In the genomic region with DNA sequence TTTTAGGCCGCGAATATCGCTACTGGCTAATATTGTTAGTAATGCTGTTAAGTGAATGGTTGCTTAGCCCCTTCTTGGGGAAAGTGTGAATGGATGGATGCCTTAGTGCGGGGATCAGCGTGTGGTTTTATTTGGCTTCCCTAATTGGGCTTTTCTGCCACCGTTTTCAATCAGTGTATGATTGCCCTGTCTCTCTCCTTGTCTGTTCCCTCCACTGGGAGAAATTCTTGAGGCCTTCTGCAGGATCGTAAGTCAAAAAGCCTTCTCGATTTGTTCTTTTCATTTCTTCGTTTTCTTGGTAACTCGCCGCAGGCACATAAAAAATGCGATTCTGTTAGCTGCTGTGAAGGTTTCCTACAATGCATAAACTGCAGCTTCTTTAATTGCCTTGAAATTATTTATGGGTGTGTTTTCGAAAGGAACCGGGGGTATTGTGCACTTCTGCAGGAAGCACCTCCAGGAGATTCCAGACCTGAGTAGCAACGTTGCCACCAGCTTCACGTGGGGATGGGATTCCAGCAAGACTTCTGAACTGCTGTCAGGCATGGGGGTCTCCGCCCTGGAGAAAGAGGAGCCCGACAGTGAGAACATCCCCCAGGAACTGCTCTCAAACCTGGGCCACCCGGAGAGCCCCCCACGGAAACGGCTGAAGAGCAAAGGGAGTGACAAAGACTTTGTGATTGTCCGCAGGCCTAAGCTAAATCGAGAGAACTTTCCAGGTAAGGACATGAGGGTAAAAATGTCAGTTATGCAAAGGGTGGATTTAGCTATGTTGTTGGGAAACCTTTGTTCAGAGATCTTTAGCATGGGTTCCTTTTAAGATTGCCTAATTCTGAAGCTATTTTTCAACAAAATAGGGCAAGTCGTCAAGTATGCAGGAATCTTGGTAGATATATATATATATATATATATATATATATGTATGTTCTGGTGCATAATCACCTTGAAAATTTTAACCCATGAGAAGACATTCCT, we compare ENCODE assay signal across 8 cellular contexts. TPM values are rescaled to one million over a fixed set of nuclear protein-coding genes. Genes with fewer than 3 reads are reported as not detected.
DNase-seq lines count a peak whose midpoint lies in the region; ATAC-seq and TF ChIP-seq lines count a peak whose summit lies in the region.

No MANE protein-coding gene starts in this region.

- H3K4me1 ChIP-seq in CD8-positive, alpha-beta T cell (ENCODE audit: insufficient read depth, low read length): peaks cover 31% of the 10 kb centered on the region
- peaks cover 18 to 24% of the 10 kb centered on the region in 2 donors for H3K4me1 ChIP-seq in thyroid gland

- no peaks in the 10 kb centered on the region for H3K36me3 ChIP-seq in CD8-positive, alpha-beta T cell (ENCODE audit: insufficient read depth, low read length)
- peaks cover 0 to 3% of the 10 kb centered on the region in 2 donors for H3K36me3 ChIP-seq in thyroid gland

- peak overlapping the region; percentile 92 for H3K4me3 Mint-ChIP-seq in CD8-positive, alpha-beta T cell
- H3K4me3 Mint-ChIP-seq in MCF 10A (ENCODE audit: unreplicated experiment): peak overlapping the region; percentile 92

- intact Hi-C loops in CD8-positive, alpha-beta T cell (cut with DNase I, micrococcal nuclease): loop anchor here (1.0 to 10.0 kb wide), 8 partner anchors 90 to 1315 kb away; partner anchors contain the start of genes NUP155 (in 2 of the 2), DNAJC21 (in 1 of the 2), NIPBL (in 1 of the 2) and SPEF2 (in 1 of the 2)
- intact Hi-C loops in MCF 10A (cut with micrococcal nuclease) (loop anchor here (10.0 kb wide), 1 partner anchor 78 kb away; no protein-coding TSS in a partner anchor), thyroid gland (cut with DNase I) (loop anchor here (10.0 kb wide), 1 partner anchor 82 kb away; no protein-coding TSS in a partner anchor)

- no peak for ATAC-seq in CD8-positive, alpha-beta T cell
- ATAC-seq in GM19351 (IDR thresholded peaks at IDR 0.05; ENCODE audit: unreplicated experiment): peak; percentile 3
- ATAC-seq in left lobe of liver: peak; percentile 15
- no peak for ATAC-seq in HG02678 (IDR thresholded peaks at IDR 0.05; ENCODE audit: unreplicated experiment)

- TSS peak; percentile 60 for BruUV-seq in MCF 10A (replicated peaks; lab: Mats Ljungman, UMichigan)

- H3K27ac Mint-ChIP-seq in CD8-positive, alpha-beta T cell: peak overlapping the region; percentile 91
- H3K27ac Mint-ChIP-seq in MCF 10A (ENCODE audit: low read depth, unreplicated experiment): peak overlapping the region; percentile 91

- no peaks in the 10 kb centered on the region for H3K27me3 Mint-ChIP-seq in CD8-positive, alpha-beta T cell (ENCODE audit: low read depth)
- H3K27me3 Mint-ChIP-seq in MCF 10A (ENCODE audit: insufficient read depth, unreplicated experiment): no peaks in the 10 kb centered on the region

- CTCF ChIA-PET in CD8-positive, alpha-beta T cell (lab: Charles Lee): interaction anchor here (0.7 to 1.2 kb wide), 2 partner anchors 13 to 89 kb away, joined by 4 to 5 read pairs; partner anchors contain the start of gene NADK2
- CTCF ChIA-PET in MCF 10A (lab: Yijun Ruan, JAX): interaction anchor here (0.6 to 2.8 kb wide), 9 partner anchors 9 to 859 kb away, joined by 3 to 22 read pairs (median 3); no protein-coding TSS in a partner anchor

- no peak for TF ChIP-seq CTCF in CD8-positive, alpha-beta T cell (IDR thresholded peaks at IDR 0.05)
- no peak for TF ChIP-seq CTCF in MCF 10A (IDR thresholded peaks at IDR 0.05; ENCODE audit: unreplicated experiment)
- TF ChIP-seq CTCF in thyroid gland (IDR thresholded peaks at IDR 0.05): no peak

- POLR2A ChIA-PET in CD8-positive, alpha-beta T cell (lab: Charles Lee): interaction anchor here (0.5 to 4.1 kb wide), 10 partner anchors 10 to 1237 kb away, joined by 3 to 43 read pairs (median 3); partner anchors contain the start of genes BRIX1, DNAJC21, NADK2 and RAD1
- POLR2A ChIA-PET in MCF 10A (lab: Yijun Ruan, JAX): interaction anchor here (0.6 to 3.3 kb wide), 20 partner anchors 8 to 1544 kb away, joined by 3 to 19 read pairs (median 4); partner anchors contain the start of genes DNAJC21, NADK2 and RAD1

- peaks cover 69% of the 10 kb centered on the region for H3K4me1 Mint-ChIP-seq in CD8-positive, alpha-beta T cell (ENCODE audit: low read depth)
- peaks cover 44% of the 10 kb centered on the region for H3K4me1 Mint-ChIP-seq in MCF 10A (ENCODE audit: insufficient read depth, unreplicated experiment)

- H3K27ac ChIP-seq in CD8-positive, alpha-beta T cell (ENCODE audit: low read depth, low read length): peak overlapping the region; percentile 44
- H3K27ac ChIP-seq in thyroid gland: no peak overlapping the region

- DNase-seq in CD8-positive, alpha-beta T cell: no peak
- DNase-seq in NCI-H510A (lab: John Stamatoyannopoulos, UW) (peak; percentile 13), MCF 10A (ENCODE audit: unreplicated experiment) (peak; percentile 3), left lobe of liver (ENCODE audit: low spot score) (no peak), thyroid gland (no peak), NK-92 (lab: John Stamatoyannopoulos, UW; ENCODE audit: unreplicated experiment) (no peak)

- H3K9me3 ChIP-seq in CD8-positive, alpha-beta T cell (ENCODE audit: low read length): no peaks in the 10 kb centered on the region
- H3K9me3 ChIP-seq in thyroid gland: no peaks in the 10 kb centered on the region

- WGBS in thyroid gland, 2 donors: 4 to 7% methylated on average over 24 of the region's 24 CpGs

- peaks cover 51% of the 10 kb centered on the region for H3K36me3 Mint-ChIP-seq in CD8-positive, alpha-beta T cell
- peaks cover 35% of the 10 kb centered on the region for H3K36me3 Mint-ChIP-seq in MCF 10A (ENCODE audit: insufficient read depth, unreplicated experiment)

- no peak for TF ChIP-seq POLR2A in thyroid gland (IDR thresholded peaks at IDR 0.05)

- H3K27me3 ChIP-seq in CD8-positive, alpha-beta T cell (ENCODE audit: insufficient read depth, low read length): no peaks in the 10 kb centered on the region
- H3K27me3 ChIP-seq in thyroid gland: no peaks in the 10 kb centered on the region

- H3K9me3 Mint-ChIP-seq in CD8-positive, alpha-beta T cell: no peaks in the 10 kb centered on the region
- H3K9me3 Mint-ChIP-seq in MCF 10A (ENCODE audit: unreplicated experiment): no peaks in the 10 kb centered on the region

- peak overlapping the region; percentile 82 for H3K4me3 ChIP-seq in CD8-positive, alpha-beta T cell (ENCODE audit: low read depth, low read length)
- peak overlapping the region; percentile 36 to 92 (median 77) for H3K4me3 ChIP-seq in thyroid gland (replicated peaks in 1 of 3)

RNA-seq across cellular contexts. Expression of gene SKP2, which starts 0.7 kb away (rescaled TPM):
- 1 to 10 TPM; 5.5 to 6.1 TPM for total RNA-seq in CD8-positive, alpha-beta T cell
- total RNA-seq in MCF 10A (2022) (19.3 and 21.7 TPM in 2 replicates), left lobe of liver (28.9 TPM), thyroid gland (10 to 100 TPM in 1 of 4 donors, 1 to 10 TPM in 3; 4.8 to 10.3 (median 8.8) TPM)

RNA-seq across cellular contexts. Expression of gene LMBRD2, which starts 0.9 kb away (rescaled TPM):
- 1 to 10 TPM; 2.2 to 2.4 TPM for total RNA-seq in CD8-positive, alpha-beta T cell
- total RNA-seq in MCF 10A (2022) (7.9 and 9.6 TPM in 2 replicates), left lobe of liver (8.9 TPM), thyroid gland (10 to 100 TPM; 18.1 to 23.5 (median 19.4) TPM)

Comparison
In these comparisons a context has a peak if more than half of its experiments do, and no peak if none do; other contexts are left out.
1. ATAC-seq: peak in GM19351 (single experiment) and left lobe of liver (single experiment); none in CD8-positive, alpha-beta T cell (single experiment) and HG02678 (single experiment).
2. DNase-seq: peak in NCI-H510A (single experiment) and MCF 10A (single experiment); none in CD8-positive, alpha-beta T cell (0 of 7), left lobe of liver (single experiment), thyroid gland (0 of 2) and NK-92 (single experiment).